In genomic region chr7:14457567-14458453, GRCh38 we compare ENCODE assay signal across 8 cellular contexts.
DNase-seq lines count a peak whose midpoint lies in the region; ATAC-seq, FAIRE-seq and TF ChIP-seq lines count a peak whose summit lies in the region.

No MANE protein-coding gene starts in this region.

- H3K36me3 ChIP-seq in endothelial cell of umbilical vein (ENCODE audit: control insufficient read depth in 2 of 2, extremely low read depth in 1 of 2, insufficient read depth in 2 of 2, low read length in 2 of 2) = no peaks in the 10 kb centered on the region
- no peaks in the 10 kb centered on the region for H3K36me3 ChIP-seq in mesendoderm (ENCODE audit: control insufficient read depth, insufficient read depth, low read length)
- no peaks in the 10 kb centered on the region for H3K36me3 ChIP-seq in stomach

- DNase-seq in Right ventricle myocardium inferior (ENCODE audit: missing footprints) (peak; percentile 60), cardiac septum (ENCODE audit: low spot score) (no peak), NCI-H510A (lab: John Stamatoyannopoulos, UW) (peak; percentile 60), endothelial cell of umbilical vein (ENCODE audit: low read depth, low spot score) (peak; percentile 79), mesendoderm (peak; percentile 78), stomach (peak; percentile 76)
- DNase-seq in activated CD4-positive, alpha-beta T cell treated with anti-CD3 and anti-CD28 coated beads, Interleukin-2, amount 10 ng/mL, durations not matched to agents 7 days and 5 days = peak; percentile 48

- no peak overlapping the region for H3K18ac ChIP-seq in mesendoderm (ENCODE audit: low read length)

- no peaks in the 10 kb centered on the region for H3K79me1 ChIP-seq in mesendoderm (ENCODE audit: low read length)

- H3K4me1 ChIP-seq in endothelial cell of umbilical vein (ENCODE audit: control insufficient read depth, extremely low read depth, insufficient read depth, low read length) (no peaks in the 10 kb centered on the region), mesendoderm (ENCODE audit: control insufficient read depth, low read depth, low read length) (no peaks in the 10 kb centered on the region), stomach (peaks cover 0 to 7% (median 3%) of the 10 kb centered on the region in 4 donors)

- no peak overlapping the region for H2BK15ac ChIP-seq in mesendoderm (replicated peaks; ENCODE audit: low read depth)

- H3K79me2 ChIP-seq in endothelial cell of umbilical vein (ENCODE audit: control insufficient read depth, insufficient read depth, low read length) = no peaks in the 10 kb centered on the region
- H3K79me2 ChIP-seq in mesendoderm (ENCODE audit: control insufficient read depth, insufficient read depth, low read length) = no peaks in the 10 kb centered on the region

- ATAC-seq in Right ventricle myocardium inferior (peak; percentile 74), HG03439 (IDR thresholded peaks at IDR 0.05; ENCODE audit: unreplicated experiment) (peak; percentile 70)

- H4K8ac ChIP-seq in mesendoderm (ENCODE audit: low read depth, low read length) = no peak overlapping the region

- POLR2A ChIA-PET in activated CD4-positive, alpha-beta T cell treated with anti-CD3 and anti-CD28 coated beads, Interleukin-2, amount 10 ng/mL, durations not matched to agents 7 days and 5 days (lab: Charles Lee) = no interaction called here
- POLR2A ChIA-PET in endothelial cell of umbilical vein (lab: Charles Lee) = no interaction called here

- no peak overlapping the region for H3K23ac ChIP-seq in mesendoderm (ENCODE audit: low read length)

- no peak overlapping the region for H2AK5ac ChIP-seq in mesendoderm (ENCODE audit: low read length)

- no peaks in the 10 kb centered on the region for H3K4me1 Mint-ChIP-seq in activated CD4-positive, alpha-beta T cell treated with anti-CD3 and anti-CD28 coated beads, Interleukin-2, amount 10 ng/mL, durations not matched to agents 7 days and 5 days

- H2BK120ac ChIP-seq in mesendoderm (ENCODE audit: low read depth, low read length) = no peak overlapping the region

- H2BK5ac ChIP-seq in mesendoderm (ENCODE audit: low read length) = no peak overlapping the region

- H3K27me3 ChIP-seq in endothelial cell of umbilical vein (ENCODE audit: control insufficient read depth in 2 of 2, insufficient read depth in 2 of 2, low read length in 2 of 2) (no peaks in the 10 kb centered on the region), mesendoderm (ENCODE audit: insufficient read depth, low read length, poor library complexity) (no peaks in the 10 kb centered on the region), stomach (no peaks in the 10 kb centered on the region)

- peaks cover 2% of the 10 kb centered on the region for H3K9me1 ChIP-seq in endothelial cell of umbilical vein (replicated peaks; ENCODE audit: control insufficient read depth, extremely low read depth, insufficient read depth, low read length)

- no TSS peak for BruUV-seq in endothelial cell of umbilical vein (replicated peaks; lab: Mats Ljungman, UMichigan)

- WGBS in mesendoderm (ENCODE audit: extremely low coverage, insufficient coverage, low lambda C conversion rate) = 80% methylated on average over 1 of the region's 13 CpGs
- 24 to 27% (median 26%) methylated on average over 13 of the region's 13 CpGs for WGBS in stomach, 5 donors

- intact Hi-C loops in Right ventricle myocardium inferior (cut with DNase I) = loop anchor here (5.0 to 10.0 kb wide), 4 partner anchors 61 to 1176 kb away; no protein-coding TSS in a partner anchor
- intact Hi-C loops in cardiac septum (cut with DNase I) = loop anchor here (2.0 to 10.0 kb wide), 2 partner anchors 467 to 933 kb away; no protein-coding TSS in a partner anchor
- intact Hi-C loops in endothelial cell of umbilical vein (cut with micrococcal nuclease) = loop anchor here (1.0 to 10.0 kb wide), 5 partner anchors 233 to 1176 kb away; no protein-coding TSS in a partner anchor
- intact Hi-C loops in stomach (cut with DNase I; ENCODE audit: low total_unique reads) = loop anchor here (5.0 kb wide), 1 partner anchor 1176 kb away; no protein-coding TSS in a partner anchor

- H3K9me3 ChIP-seq in endothelial cell of umbilical vein (replicated peaks; ENCODE audit: control insufficient read depth, insufficient read depth, low read length) (no peaks in the 10 kb centered on the region), stomach (no peaks in the 10 kb centered on the region)

- no peak overlapping the region for H3K56ac ChIP-seq in mesendoderm (ENCODE audit: low read length)

- H3K9me3 Mint-ChIP-seq in activated CD4-positive, alpha-beta T cell treated with anti-CD3 and anti-CD28 coated beads, Interleukin-2, amount 10 ng/mL, durations not matched to agents 7 days and 5 days = no peaks in the 10 kb centered on the region

- H3K27ac ChIP-seq in endothelial cell of umbilical vein (ENCODE audit: insufficient read depth, low read depth, low read length) (no peak overlapping the region), mesendoderm (ENCODE audit: low read depth, low read length) (no peak overlapping the region), stomach (no peak overlapping the region)

- no peak overlapping the region for H3K4me3 Mint-ChIP-seq in activated CD4-positive, alpha-beta T cell treated with anti-CD3 and anti-CD28 coated beads, Interleukin-2, amount 10 ng/mL, durations not matched to agents 7 days and 5 days

- H3K9ac ChIP-seq in endothelial cell of umbilical vein (replicated peaks; ENCODE audit: extremely low read depth, insufficient read depth, low read length) = no peak overlapping the region
- no peak overlapping the region for H3K9ac ChIP-seq in mesendoderm (ENCODE audit: low read length)

- H3K27me3 Mint-ChIP-seq in activated CD4-positive, alpha-beta T cell treated with anti-CD3 and anti-CD28 coated beads, Interleukin-2, amount 10 ng/mL, durations not matched to agents 7 days and 5 days = no peaks in the 10 kb centered on the region

- CTCF ChIA-PET in activated CD4-positive, alpha-beta T cell treated with anti-CD3 and anti-CD28 coated beads, Interleukin-2, amount 10 ng/mL, durations not matched to agents 7 days and 5 days (lab: Charles Lee) = no interaction called here
- CTCF ChIA-PET in endothelial cell of umbilical vein (lab: Charles Lee) = interaction anchor here (0.9 to 6.7 kb wide), 9 partner anchors 9 to 1177 kb away, joined by 3 to 148 read pairs (median 8); no protein-coding TSS in a partner anchor

- H4K5ac ChIP-seq in mesendoderm (ENCODE audit: low read length) = no peak overlapping the region

- no peak overlapping the region for H3K4me3 ChIP-seq in endothelial cell of umbilical vein (replicated peaks in 1 of 3; ENCODE audit: insufficient read depth in 1 of 3, low read depth in 1 of 3, low read length in 3 of 3)
- no peak overlapping the region for H3K4me3 ChIP-seq in mesendoderm (ENCODE audit: low read length)
- no peak overlapping the region for H3K4me3 ChIP-seq in stomach

- dilution Hi-C loops in endothelial cell of umbilical vein (cut with MboI; ENCODE audit: extremely low pct_ligation_motif_present, low sequenced_read_pairs) = no loop called here

- H2AFZ ChIP-seq in endothelial cell of umbilical vein (ENCODE audit: low read depth, low read length) = peak overlapping the region; percentile 7

- H3K4me2 ChIP-seq in endothelial cell of umbilical vein (ENCODE audit: insufficient read depth, low read length) (peak overlapping the region; percentile 33), mesendoderm (ENCODE audit: low read length) (no peak overlapping the region)

- H3K4ac ChIP-seq in mesendoderm (ENCODE audit: low read depth, low read length) = no peak overlapping the region

- H4K20me1 ChIP-seq in endothelial cell of umbilical vein (replicated peaks; ENCODE audit: control insufficient read depth, extremely low read depth, insufficient read depth, low read length) = no peaks in the 10 kb centered on the region

- H3K36me3 Mint-ChIP-seq in activated CD4-positive, alpha-beta T cell treated with anti-CD3 and anti-CD28 coated beads, Interleukin-2, amount 10 ng/mL, durations not matched to agents 7 days and 5 days (ENCODE audit: low read depth) = no peaks in the 10 kb centered on the region

- H3K27ac Mint-ChIP-seq in activated CD4-positive, alpha-beta T cell treated with anti-CD3 and anti-CD28 coated beads, Interleukin-2, amount 10 ng/mL, durations not matched to agents 7 days and 5 days = no peak overlapping the region

- peak; percentile 81 for FAIRE-seq in endothelial cell of umbilical vein (lab: Jason Lieb, UNC)

- no peak for TF ChIP-seq POLR2A in endothelial cell of umbilical vein (IDR thresholded peaks at IDR 0.05; ENCODE audit: low read depth, low read length)
- no peak for TF ChIP-seq POLR2A in stomach (IDR thresholded peaks at IDR 0.05)

- TF ChIP-seq CTCF in endothelial cell of umbilical vein (IDR thresholded peaks at IDR 0.05; ENCODE audit: extremely low read depth in 1 of 2, insufficient read depth in 1 of 2, low read depth in 1 of 2, low read length in 2 of 2) (peak; percentile 71 to 73), stomach (IDR thresholded peaks at IDR 0.05) (peak in 4 of 7 experiments; percentile 38 to 90 (median 70))

- no peak for TF ChIP-seq EP300 in stomach (IDR thresholded peaks at IDR 0.05)

TF ChIP-seq in endothelial cell of umbilical vein, 7 proteins besides CTCF, POLR2A, EP300 and RAD21:
- no peak for TF ChIP-seq GATA2 (IDR thresholded peaks at IDR 0.05; ENCODE audit: insufficient read depth, insufficient read length, low read depth, low read length)
- TF ChIP-seq MYC (IDR thresholded peaks at IDR 0.05; ENCODE audit: low read depth, low read length) = no peak
- TF ChIP-seq FOS (IDR thresholded peaks at IDR 0.05; ENCODE audit: borderline replicate concordance, insufficient read depth, low read length) = no peak
